Comparison of ENCODE assay signal across 15 cellular contexts in the genomic region with DNA sequence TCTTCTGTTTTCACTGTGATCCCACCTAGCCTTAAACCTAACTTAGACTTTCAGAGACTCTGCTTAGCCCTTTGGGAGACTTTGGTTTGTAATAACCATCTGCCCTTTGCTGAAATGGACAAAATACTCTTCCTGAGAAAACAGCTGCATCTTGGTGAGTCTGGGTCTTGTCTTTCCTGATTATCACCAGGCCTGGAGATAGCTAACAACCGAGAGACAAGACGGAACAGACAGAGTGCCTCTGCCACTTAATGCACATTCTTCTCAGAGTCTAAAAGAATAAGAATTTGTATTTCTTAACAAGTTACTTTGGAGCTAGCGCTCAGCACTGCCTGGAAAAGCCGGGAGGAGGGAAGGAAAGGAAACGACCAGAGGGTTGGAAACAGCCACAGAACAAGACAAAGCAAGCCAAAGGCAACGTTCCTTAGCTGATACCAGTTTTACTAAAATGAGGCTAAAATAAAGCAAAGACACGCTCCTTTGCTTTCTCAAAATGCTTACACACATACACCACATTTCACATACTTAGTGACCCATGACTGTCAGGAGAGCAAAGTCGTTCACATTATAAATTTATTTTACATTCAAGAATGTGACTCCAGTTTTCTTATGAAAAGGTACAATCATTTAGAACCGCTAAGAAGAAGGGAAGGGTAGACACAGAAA.
DNase-seq lines count a peak whose midpoint lies in the region; ATAC-seq, FAIRE-seq and TF ChIP-seq lines count a peak whose summit lies in the region.
"Had no signal": no experiment of that assay in that cellular context is flagged by ENCODE, and none has a peak within 500 bp of the region (broad histone marks: within the 10 kb centered on the region; RNA-seq: fewer than 3 reads in every experiment).

No MANE protein-coding gene starts in this region.

- TF ChIP-seq POLR2A in GM12878 (IDR thresholded peaks at IDR 0.05; ENCODE audit: low read depth, low read length) (no peak; the same call in 1 of the 2 replicates), uterus (IDR thresholded peaks at IDR 0.05) (no peak)

- 36% methylated on average over 9 of the region's 9 CpGs for whole genome bisulfite sequencing in GM12878 (ENCODE audit: insufficient coverage, insufficient replicate concordance, low lambda C conversion rate, missing lambda C conversion rate)

- no peak for TF ChIP-seq RAD21 in GM12878 (IDR thresholded peaks at IDR 0.05; ENCODE audit: insufficient read depth, low read depth, low read length)

- DNase-seq in left ventricle myocardium inferior (no peak), Right ventricle myocardium superior (no peak), GM12878 (ENCODE audit: low read depth, low spot score) (no peak), mesothelial cell of epicardium (ENCODE audit: low spot score in 2 of 2, unreplicated experiment in 2 of 2) (no peak), uterus (no peak), progenitor cell of endocrine pancreas (ENCODE audit: low spot score, unreplicated experiment) (no peak), activated gamma-delta T cell treated with Interleukin-2 at 50 U/mL for 16 hours (no peak)
- DNase-seq: H7, left cardiac atrium, NCI-H1092, OCI-M1, spleen had no signal

- H3K36me3 ChIP-seq in left ventricle myocardium inferior, result peaks cover 36% of the 10 kb centered on the region
- H3K36me3 ChIP-seq in GM12878 (ENCODE audit: control insufficient read depth in 2 of 2, insufficient read depth in 2 of 2, low read length in 1 of 2), result peaks cover 6 to 20% of the 10 kb centered on the region in 2 experiments
- no peaks in the 10 kb centered on the region for H3K36me3 ChIP-seq in uterus

- H3K36me3 Mint-ChIP-seq in mesothelial cell of epicardium (peaks cover 33% of the 10 kb centered on the region), progenitor cell of endocrine pancreas (ENCODE audit: insufficient read depth) (peaks cover 32% of the 10 kb centered on the region)

- no peak overlapping the region for H3K4me3 Mint-ChIP-seq in mesothelial cell of epicardium
- H3K4me3 Mint-ChIP-seq in progenitor cell of endocrine pancreas (ENCODE audit: low read depth), result no peak overlapping the region

- ATAC-seq in Right ventricle myocardium superior (ENCODE audit: poor library complexity) (no peak), GM12878 (peak; percentile 77), HG03442 (IDR thresholded peaks at IDR 0.05; ENCODE audit: unreplicated experiment) (no peak)

- in situ Hi-C loops in GM12878 (cut with MboI), result no loop called here

- H3K27me3 Mint-ChIP-seq in mesothelial cell of epicardium (ENCODE audit: low read depth) (no peaks in the 10 kb centered on the region), progenitor cell of endocrine pancreas (no peaks in the 10 kb centered on the region)

- peak overlapping the region; percentile 55 for H3K9ac ChIP-seq in GM12878 (ENCODE audit: control insufficient read depth, insufficient read depth, low read length)

- no TSS peak for BruUV-seq in GM12878 (replicated peaks; lab: Mats Ljungman, UMichigan)

- intact Hi-C loops in left ventricle myocardium inferior (cut with micrococcal nuclease) (no loop called here), Right ventricle myocardium superior (cut with DNase I) (no loop called here), GM12878 (cut with micrococcal nuclease; ENCODE audit: unreplicated experiment) (no loop called here), uterus (cut with DNase I; ENCODE audit: low total_unique reads) (no loop called here)

- H3K9me3 Mint-ChIP-seq in mesothelial cell of epicardium (peaks cover 3% of the 10 kb centered on the region), progenitor cell of endocrine pancreas (ENCODE audit: low read depth) (no peaks in the 10 kb centered on the region)

- H4K20me1 ChIP-seq in GM12878 (ENCODE audit: control insufficient read depth, insufficient read depth), result no peaks in the 10 kb centered on the region

- peaks cover 11% of the 10 kb centered on the region for H3K4me1 Mint-ChIP-seq in mesothelial cell of epicardium
- no peaks in the 10 kb centered on the region for H3K4me1 Mint-ChIP-seq in progenitor cell of endocrine pancreas (ENCODE audit: low read depth)

- CTCF ChIA-PET in GM12878 (lab: Yijun Ruan, JAX), result interaction anchor here (0.6 to 20.5 kb wide), 8 partner anchors 8 to 261 kb away, joined by 3 to 704 read pairs (median 7); a partner anchor contains a TSS

- peaks cover 19% of the 10 kb centered on the region for H3K4me1 ChIP-seq in left ventricle myocardium inferior
- peaks cover 22% of the 10 kb centered on the region for H3K4me1 ChIP-seq in GM12878 (ENCODE audit: control insufficient read depth, insufficient read depth, low read length)
- H3K4me1 ChIP-seq in uterus, result peaks cover 0 to 14% of the 10 kb centered on the region in 2 donors

- H3K27ac ChIP-seq in left ventricle myocardium inferior (replicated peaks) (peak overlapping the region; percentile 44), GM12878 (ENCODE audit: control insufficient read depth, insufficient read depth) (peak overlapping the region; percentile 70), uterus (peak overlapping the region; percentile 6 to 81)

- peak; percentile 31 for FAIRE-seq in GM12878 (lab: Jason Lieb, UNC)
- FAIRE-seq: astrocyte, urothelium cell line had no signal

- TF ChIP-seq EP300 in GM12878 (IDR thresholded peaks at IDR 0.05; ENCODE audit: borderline replicate concordance in 1 of 2, control insufficient read depth in 1 of 2, low read depth in 2 of 2, low read length in 2 of 2), result no peak

- H3K79me2 ChIP-seq in GM12878 (ENCODE audit: control insufficient read depth, insufficient read depth, low read length), result peaks cover 43% of the 10 kb centered on the region

- no peak overlapping the region for H3K4me3 ChIP-seq in left ventricle myocardium inferior
- peak overlapping the region; percentile 44 for H3K4me3 ChIP-seq in GM12878
- H3K4me3 ChIP-seq in uterus, result no peak overlapping the region
- H3K4me3 ChIP-seq: spleen had no signal

- SMC1A ChIA-PET in GM12878 (lab: Charles Lee; ENCODE audit: uncharacterized antibody, unreplicated experiment), result interaction anchor here (1.0 to 3.8 kb wide), 13 partner anchors 10 to 261 kb away, joined by 3 to 31 read pairs (median 6); a partner anchor contains a TSS

- H3K27ac Mint-ChIP-seq in mesothelial cell of epicardium, result peak overlapping the region; percentile 79
- no peak overlapping the region for H3K27ac Mint-ChIP-seq in progenitor cell of endocrine pancreas

- H3K4me2 ChIP-seq in GM12878 (ENCODE audit: control insufficient read depth, insufficient read depth), result peak overlapping the region; percentile 79

- H3K27me3 ChIP-seq in left ventricle myocardium inferior (ENCODE audit: low read depth), result no peaks in the 10 kb centered on the region
- H3K27me3 ChIP-seq in GM12878 (replicated peaks in 1 of 2; ENCODE audit: control insufficient read depth in 2 of 2, insufficient read depth in 2 of 2, low read length in 1 of 2), result no peaks in the 10 kb centered on the region
- H3K27me3 ChIP-seq in uterus, result no peaks in the 10 kb centered on the region
- H3K27me3 ChIP-seq: spleen had no signal

- H2AFZ ChIP-seq in GM12878 (ENCODE audit: control insufficient read depth, low read depth, low read length), result no peak overlapping the region

- RAD21 ChIA-PET in GM12878 (lab: Charles Lee; ENCODE audit: unreplicated experiment), result interaction anchor here (1.3 to 4.6 kb wide), 3 partner anchors 13 to 92 kb away, joined by 4 to 41 read pairs (median 5); a partner anchor contains a TSS

- POLR2A ChIA-PET in GM12878 (lab: Charles Lee), result interaction anchor here (0.6 to 2.7 kb wide), 4 partner anchors 12 to 1242 kb away, joined by 3 to 11 read pairs (median 4); a partner anchor contains a TSS

- TF ChIP-seq CTCF in left ventricle myocardium inferior (IDR thresholded peaks at IDR 0.05; ENCODE audit: borderline replicate concordance) (no peak), GM12878 (IDR thresholded peaks at IDR 0.05 in 2 of 3, conservative IDR thresholded peaks at IDR 0.05 in 1 of 3; ENCODE audit: control insufficient read depth in 2 of 3, extremely low read depth in 1 of 3, insufficient read depth in 1 of 3, low read depth in 3 of 3, low read length in 3 of 3) (no peak), mesothelial cell of epicardium (IDR thresholded peaks at IDR 0.05; ENCODE audit: unreplicated experiment) (no peak), uterus (IDR thresholded peaks at IDR 0.05) (no peak), progenitor cell of endocrine pancreas (IDR thresholded peaks at IDR 0.05; ENCODE audit: unreplicated experiment) (no peak)

- H3K9me3 ChIP-seq in left ventricle myocardium inferior (replicated peaks) (no peaks in the 10 kb centered on the region), GM12878 (replicated peaks; ENCODE audit: control insufficient read depth, insufficient read depth, low read length) (no peaks in the 10 kb centered on the region), uterus (no peaks in the 10 kb centered on the region)
- H3K9me3 ChIP-seq: spleen had no signal

TF ChIP-seq in GM12878, 131 proteins besides CTCF, POLR2A, EP300 and RAD21 (continues in another document):
- TF ChIP-seq, protein P1, sequence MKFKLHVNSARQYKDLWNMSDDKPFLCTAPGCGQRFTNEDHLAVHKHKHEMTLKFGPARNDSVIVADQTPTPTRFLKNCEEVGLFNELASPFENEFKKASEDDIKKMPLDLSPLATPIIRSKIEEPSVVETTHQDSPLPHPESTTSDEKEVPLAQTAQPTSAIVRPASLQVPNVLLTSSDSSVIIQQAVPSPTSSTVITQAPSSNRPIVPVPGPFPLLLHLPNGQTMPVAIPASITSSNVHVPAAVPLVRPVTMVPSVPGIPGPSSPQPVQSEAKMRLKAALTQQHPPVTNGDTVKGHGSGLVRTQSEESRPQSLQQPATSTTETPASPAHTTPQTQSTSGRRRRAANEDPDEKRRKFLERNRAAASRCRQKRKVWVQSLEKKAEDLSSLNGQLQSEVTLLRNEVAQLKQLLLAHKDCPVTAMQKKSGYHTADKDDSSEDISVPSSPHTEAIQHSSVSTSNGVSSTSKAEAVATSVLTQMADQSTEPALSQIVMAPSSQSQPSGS (IDR thresholded peaks at IDR 0.05; ENCODE audit: low read length), result peak; percentile 30
- TF ChIP-seq NFIC (IDR thresholded peaks at IDR 0.05; ENCODE audit: low read depth, low read length) (0 out of 2 replicates have a peak, but pooled peaks have one; percentile 42), MTA2 (IDR thresholded peaks at IDR 0.05; ENCODE audit: low read depth) (no peak)
